ENCODE assay signal across 8 cellular contexts in the genomic region with DNA sequence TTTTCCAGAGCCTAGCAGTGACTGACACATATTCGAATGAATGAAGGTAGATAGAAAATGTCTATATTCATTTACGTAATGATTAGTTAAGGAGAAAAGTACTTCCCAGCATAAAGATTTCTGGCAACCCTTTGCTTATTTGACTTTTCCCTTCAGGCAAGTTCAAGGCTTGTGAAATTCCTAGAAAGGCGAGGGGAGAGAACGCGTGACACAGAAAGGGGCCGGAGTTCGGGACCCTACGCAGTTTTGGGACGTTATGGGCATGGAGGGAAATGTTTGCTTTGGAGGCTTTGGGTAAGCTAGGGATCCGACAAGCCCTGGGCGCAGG. TPM values are rescaled to one million over a fixed set of nuclear protein-coding genes. Genes with fewer than 3 reads are reported as not detected.
DNase-seq lines count a peak whose midpoint lies in the region; ATAC-seq and TF ChIP-seq lines count a peak whose summit lies in the region.

No MANE protein-coding gene starts in this region.

- intact Hi-C loops in gastrocnemius medialis (cut with DNase I; ENCODE audit: low total_unique reads) = loop anchor here (1.0 to 10.0 kb wide), 3 partner anchors 80 to 355 kb away; no protein-coding TSS in a partner anchor

- no peaks in the 10 kb centered on the region for H3K27me3 ChIP-seq in gastrocnemius medialis

- peaks cover 8 to 16% of the 10 kb centered on the region in 2 donors for H3K4me1 ChIP-seq in gastrocnemius medialis

- TF ChIP-seq CTCF in GM20000 (IDR thresholded peaks at IDR 0.05; ENCODE audit: extremely low read depth, missing control alignments) (no peak), WI38 (IDR thresholded peaks at IDR 0.05; ENCODE audit: low read depth, low read length) (no peak), foreskin fibroblast (IDR thresholded peaks at IDR 0.05; ENCODE audit: low read depth, low read length) (no peak), gastrocnemius medialis (IDR thresholded peaks at IDR 0.05 in 4 of 5, conservative IDR thresholded peaks at IDR 0.05 in 1 of 5) (no peak)

- H3K36me3 ChIP-seq in gastrocnemius medialis = no peaks in the 10 kb centered on the region

- H3K4me3 ChIP-seq in WI38 (ENCODE audit: low read depth, low read length) = peak overlapping the region; percentile 89
- peak overlapping the region; percentile 65 to 86 for H3K4me3 ChIP-seq in foreskin fibroblast (ENCODE audit: low read depth in 1 of 2, low read length in 2 of 2)
- peak overlapping the region; percentile 56 to 83 (median 78) for H3K4me3 ChIP-seq in gastrocnemius medialis

- in situ Hi-C loops in gastrocnemius medialis (cut with MboI; ENCODE audit: low sequenced_read_pairs in 4 of 4) = no loop called here

- peak overlapping the region; percentile 76 to 95 (median 94) for H3K27ac ChIP-seq in gastrocnemius medialis

- H3K9me3 ChIP-seq in gastrocnemius medialis = no peaks in the 10 kb centered on the region

- TF ChIP-seq POLR2A in gastrocnemius medialis (IDR thresholded peaks at IDR 0.05) = no peak

- ATAC-seq in gastrocnemius medialis (peak in 1 of 2 donors; percentile 11), GM19397 (IDR thresholded peaks at IDR 0.05; ENCODE audit: unreplicated experiment) (no peak), HG02973 (IDR thresholded peaks at IDR 0.05; ENCODE audit: unreplicated experiment) (no peak)

- peak; percentile 12 for DNase-seq in GM20000 (ENCODE audit: low spot score)
- no peak for DNase-seq in foreskin fibroblast
- no peak for DNase-seq in gastrocnemius medialis
- no peak for DNase-seq in stimulated activated naive CD4-positive, alpha-beta T cell (lab: John Stamatoyannopoulos, UW)
- no peak for DNase-seq in H4 (ENCODE audit: low spot score)

RNA-seq across cellular contexts. Expression of gene USP25, which starts 0.5 kb away (rescaled TPM):
- 100 to 1,000 TPM in 3 of 4 donors, 10 to 100 TPM in 1; 99.4 to 130 (median 107) TPM for total RNA-seq in gastrocnemius medialis
- 19.0 and 19.1 TPM in 2 replicates for total RNA-seq in H4 (2014; rRNA removed; shearing (Covaris generic))
